21 cellular contexts compared by ENCODE assay signal in the genomic region with DNA sequence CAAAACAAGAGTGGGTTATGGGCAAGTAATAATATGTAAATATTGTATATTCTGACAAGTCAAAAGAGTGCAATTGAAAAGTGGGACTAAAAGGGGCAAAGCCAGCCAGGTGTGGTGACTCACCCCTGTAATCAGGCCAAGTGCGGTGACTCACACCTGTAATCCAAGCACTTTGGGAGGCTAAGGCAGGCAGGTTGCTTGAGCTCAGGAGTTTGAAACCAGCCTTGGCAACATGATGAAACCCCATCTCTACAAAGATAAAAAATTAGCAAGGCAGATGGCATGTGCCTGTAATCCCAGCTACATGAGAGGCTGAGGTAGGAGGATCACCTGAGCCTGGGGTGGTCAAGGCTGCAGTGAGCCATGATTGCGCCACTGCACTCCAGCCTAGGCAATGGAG.
DNase-seq lines count a peak whose midpoint lies in the region; ATAC-seq lines count a peak whose summit lies in the region.
"Had no signal": no experiment of that assay in that cellular context is flagged by ENCODE, and none has a peak within 500 bp of the region (broad histone marks: within the 10 kb centered on the region; RNA-seq: fewer than 3 reads in every experiment).

No MANE protein-coding gene starts in this region.

- H3K14ac ChIP-seq in mesenchymal stem cell (ENCODE audit: low read length in 2 of 2): peak overlapping the region in 1 of 2 experiments; percentile 28

- H3K4ac ChIP-seq in mesenchymal stem cell (ENCODE audit: low read depth in 1 of 2, low read length in 2 of 2): no peak overlapping the region

- H3K36me3 ChIP-seq in MG63: no peaks in the 10 kb centered on the region
- H3K36me3 ChIP-seq in mesenchymal stem cell (ENCODE audit: control insufficient read depth in 1 of 2, insufficient read depth in 2 of 2, low read depth in 1 of 2, low read length in 2 of 2): no peaks in the 10 kb centered on the region
- H3K36me3 ChIP-seq: HAP-1, heart left ventricle, SJSA1 had no signal

- H3K27me3 ChIP-seq in MG63 (no peaks in the 10 kb centered on the region; the same call in 1 of the 2 replicates), mesenchymal stem cell (ENCODE audit: control insufficient read depth in 1 of 2, insufficient read depth in 1 of 2, low read length in 2 of 2) (no peaks in the 10 kb centered on the region)
- H3K27me3 ChIP-seq: heart left ventricle, SJSA1 had no signal

- H3K18ac ChIP-seq in mesenchymal stem cell (ENCODE audit: low read depth in 1 of 2, low read length in 2 of 2): no peak overlapping the region

- no peak overlapping the region for H3K4me2 ChIP-seq in mesenchymal stem cell (ENCODE audit: low read length, poor library complexity, severe bottlenecking)

- 92% methylated on average over 1 of the region's 2 CpGs for WGBS in mesenchymal stem cell

- H3K79me1 ChIP-seq in mesenchymal stem cell (replicated peaks; ENCODE audit: low read length, poor library complexity, severe bottlenecking): no peaks in the 10 kb centered on the region

- no peak overlapping the region for H2AFZ ChIP-seq in mesenchymal stem cell (ENCODE audit: low read depth, low read length)

- H3K9me3 ChIP-seq in MG63: no peaks in the 10 kb centered on the region
- H3K9me3 ChIP-seq in mesenchymal stem cell (ENCODE audit: control insufficient read depth, low read length): no peaks in the 10 kb centered on the region
- H3K9me3 ChIP-seq: HAP-1, heart left ventricle, SJSA1 had no signal

- H2BK5ac ChIP-seq in mesenchymal stem cell (ENCODE audit: low read depth, low read length, poor library complexity, severe bottlenecking): no peak overlapping the region

- intact Hi-C loops in activated CD4-positive, alpha-beta T cell treated with anti-CD3 and anti-CD28 coated beads, Interleukin-2, amount 10 ng/mL, durations not matched to agents 24 days and 14 days (cut with micrococcal nuclease): no loop called here

- no peak overlapping the region for H3K4me3 Mint-ChIP-seq in activated CD4-positive, alpha-beta T cell treated with anti-CD3 and anti-CD28 coated beads, Interleukin-2, amount 10 ng/mL, durations not matched to agents 24 days and 14 days
- H3K4me3 Mint-ChIP-seq: activated naive CD4-positive, alpha-beta T cell treated with anti-CD3 and anti-CD28 coated beads, Interleukin-2, amount 50 U/mL, for 24 hours; brain; mesothelial cell of epicardium; type B pancreatic cell had no signal

- no peak overlapping the region for H2BK120ac ChIP-seq in mesenchymal stem cell (ENCODE audit: low read depth, low read length)

- DNase-seq in activated CD4-positive, alpha-beta T cell treated with anti-CD3 and anti-CD28 coated beads for 48 hours: peak; percentile 15
- no peak for DNase-seq in activated CD4-positive, alpha-beta T cell treated with anti-CD3 and anti-CD28 coated beads, Interleukin-2, amount 10 ng/mL, durations not matched to agents 24 days and 14 days
- DNase-seq in MG63 (peak; percentile 23), astrocyte of the hippocampus (ENCODE audit: low read depth, low spot score) (peak; percentile 15), mesenchymal stem cell (no peak), iPS-NIHi11 (ENCODE audit: low spot score) (no peak)
- DNase-seq: activated CD4-positive, alpha-beta T cell treated with anti-CD3 and anti-CD28 coated beads for 4 hours; activated T-cell treated with anti-CD3 and anti-CD28 coated beads for 4 hours; dermis blood vessel endothelial cell; heart left ventricle; kidney; NCI-H1417 treated with DMSO at 0.1 percent for 48 hours; stimulated activated naive CD8-positive, alpha-beta T cell treated with anti-CD3 and anti-CD28 coated beads, Interleukin-15, Interleukin-2, amounts not matched to agents 100 U/mL and 50 U/mL, for 24 hours had no signal

- H3K27me3 Mint-ChIP-seq in activated CD4-positive, alpha-beta T cell treated with anti-CD3 and anti-CD28 coated beads, Interleukin-2, amount 10 ng/mL, durations not matched to agents 24 days and 14 days: no peaks in the 10 kb centered on the region
- H3K27me3 Mint-ChIP-seq: activated naive CD4-positive, alpha-beta T cell treated with anti-CD3 and anti-CD28 coated beads, Interleukin-2, amount 50 U/mL, for 24 hours had no signal

- H3K27ac ChIP-seq in mesenchymal stem cell (ENCODE audit: low read length, poor library complexity, severe bottlenecking): no peak overlapping the region
- H3K27ac ChIP-seq: heart left ventricle, SJSA1 had no signal

- no peak overlapping the region for H3K27ac Mint-ChIP-seq in activated CD4-positive, alpha-beta T cell treated with anti-CD3 and anti-CD28 coated beads, Interleukin-2, amount 10 ng/mL, durations not matched to agents 24 days and 14 days
- H3K27ac Mint-ChIP-seq: activated naive CD4-positive, alpha-beta T cell treated with anti-CD3 and anti-CD28 coated beads, Interleukin-2, amount 50 U/mL, for 24 hours; brain; mesothelial cell of epicardium; type B pancreatic cell had no signal

- no peak overlapping the region for H3K9ac ChIP-seq in mesenchymal stem cell (ENCODE audit: low read length)

- H2BK12ac ChIP-seq in mesenchymal stem cell (ENCODE audit: low read length in 2 of 2): no peak overlapping the region

- ATAC-seq in HG03095 (IDR thresholded peaks at IDR 0.05; ENCODE audit: unreplicated experiment) (no peak), GM18517 (IDR thresholded peaks at IDR 0.05; ENCODE audit: unreplicated experiment) (no peak)
- ATAC-seq: heart left ventricle; stimulated activated naive CD8-positive, alpha-beta T cell treated with anti-CD3 and anti-CD28 coated beads, Interleukin-15, Interleukin-2, amounts not matched to agents 100 U/mL and 50 U/mL, for 24 hours had no signal

- H3K4me1 ChIP-seq in mesenchymal stem cell (ENCODE audit: control insufficient read depth, insufficient read depth, low read depth, low read length): peaks cover 6% of the 10 kb centered on the region
- H3K4me1 ChIP-seq: HAP-1, heart left ventricle, SJSA1 had no signal

- no peaks in the 10 kb centered on the region for H3K4me1 Mint-ChIP-seq in activated CD4-positive, alpha-beta T cell treated with anti-CD3 and anti-CD28 coated beads, Interleukin-2, amount 10 ng/mL, durations not matched to agents 24 days and 14 days
- H3K4me1 Mint-ChIP-seq: brain, mesothelial cell of epicardium had no signal

- H3K4me3 ChIP-seq in MG63 (no peak overlapping the region), mesenchymal stem cell (ENCODE audit: insufficient read depth in 1 of 2, low read depth in 1 of 2, low read length in 2 of 2) (no peak overlapping the region)
- H3K4me3 ChIP-seq: HAP-1, heart left ventricle, SJSA1 had no signal

- H2BK15ac ChIP-seq in mesenchymal stem cell (ENCODE audit: low read depth, poor library complexity, severe bottlenecking): peak overlapping the region; percentile 93

- H3K9me3 Mint-ChIP-seq in activated CD4-positive, alpha-beta T cell treated with anti-CD3 and anti-CD28 coated beads, Interleukin-2, amount 10 ng/mL, durations not matched to agents 24 days and 14 days: no peaks in the 10 kb centered on the region
- H3K9me3 Mint-ChIP-seq: activated naive CD4-positive, alpha-beta T cell treated with anti-CD3 and anti-CD28 coated beads, Interleukin-2, amount 50 U/mL, for 24 hours; brain; mesothelial cell of epicardium; type B pancreatic cell had no signal

- no peak overlapping the region for H3K23ac ChIP-seq in mesenchymal stem cell (ENCODE audit: low read length in 2 of 2)

- no peaks in the 10 kb centered on the region for H3K36me3 Mint-ChIP-seq in activated CD4-positive, alpha-beta T cell treated with anti-CD3 and anti-CD28 coated beads, Interleukin-2, amount 10 ng/mL, durations not matched to agents 24 days and 14 days (ENCODE audit: low read depth)
- H3K36me3 Mint-ChIP-seq: brain, mesothelial cell of epicardium, type B pancreatic cell had no signal

- no peak overlapping the region for H4K8ac ChIP-seq in mesenchymal stem cell (ENCODE audit: low read length)

- no peak overlapping the region for H4K91ac ChIP-seq in mesenchymal stem cell (ENCODE audit: low read length)

- H2AK5ac ChIP-seq in mesenchymal stem cell (ENCODE audit: low read length, severe bottlenecking): no peak overlapping the region

Comparison
In these comparisons a context has a peak if more than half of its experiments do, and no peak if none do; other contexts are left out.
1. DNase-seq: peak in activated CD4-positive, alpha-beta T cell treated with anti-CD3 and anti-CD28 coated beads for 48 hours (single experiment), MG63 (single experiment) and astrocyte of the hippocampus (single experiment); none in activated CD4-positive, alpha-beta T cell treated with anti-CD3 and anti-CD28 coated beads, Interleukin-2, amount 10 ng/mL, durations not matched to agents 24 days and 14 days (single experiment), mesenchymal stem cell (single experiment) and iPS-NIHi11 (single experiment).